In genomic region chr1:100893718-100894117, GRCh38 we compare ENCODE assay signal across 8 cellular contexts. TPM values are rescaled to one million over a fixed set of nuclear protein-coding genes. Genes with fewer than 3 reads are reported as not detected.
DNase-seq lines count a peak whose midpoint lies in the region; ATAC-seq and TF ChIP-seq lines count a peak whose summit lies in the region.

No MANE protein-coding gene starts in this region.

- WGBS in esophagus squamous epithelium, 2 donors: 54 to 58% methylated on average over 2 of the region's 2 CpGs

- H3K9me2 ChIP-seq in Loucy (replicated peaks; ENCODE audit: low read depth, low read length) (no peaks in the 10 kb centered on the region), neural cell (ENCODE audit: insufficient read depth, low read length) (no peaks in the 10 kb centered on the region)

- peak overlapping the region; percentile 83 for H3K9ac ChIP-seq in Loucy (ENCODE audit: low read depth, low read length, poor library complexity, severe bottlenecking)
- H3K9ac ChIP-seq in neural cell (ENCODE audit: low read length): peak overlapping the region; percentile 83

- no peaks in the 10 kb centered on the region for H3K4me1 Mint-ChIP-seq in Calu3 (ENCODE audit: low read depth, unreplicated experiment)

- H2AFZ ChIP-seq in Loucy (ENCODE audit: low read length): no peak overlapping the region
- no peak overlapping the region for H2AFZ ChIP-seq in neural cell (ENCODE audit: low read depth, low read length)

- H3K79me2 ChIP-seq in Loucy (ENCODE audit: insufficient read depth, low read length) (peaks cover 49% of the 10 kb centered on the region), neural cell (replicated peaks; ENCODE audit: insufficient read depth, low read length) (peaks cover 35% of the 10 kb centered on the region)

- H3K27me3 ChIP-seq in Loucy (ENCODE audit: insufficient read depth, low read length, poor library complexity, severe bottlenecking) (no peaks in the 10 kb centered on the region), dorsolateral prefrontal cortex (no peaks in the 10 kb centered on the region), neural cell (ENCODE audit: insufficient read depth, low read depth, low read length) (no peaks in the 10 kb centered on the region), esophagus squamous epithelium (no peaks in the 10 kb centered on the region)

- H3K27me3 Mint-ChIP-seq in Calu3 (ENCODE audit: unreplicated experiment): no peaks in the 10 kb centered on the region

- H3K27ac ChIP-seq in dorsolateral prefrontal cortex (no peak overlapping the region), neural cell (ENCODE audit: low read length) (no peak overlapping the region), esophagus squamous epithelium (no peak overlapping the region)

- TF ChIP-seq RAD21 in neural cell (conservative IDR thresholded peaks at IDR 0.05): no peak

- H3K27ac Mint-ChIP-seq in Calu3 (ENCODE audit: unreplicated experiment): no peak overlapping the region

- no peak for TF ChIP-seq EP300 in neural cell (conservative IDR thresholded peaks at IDR 0.05; ENCODE audit: poor library complexity, severe bottlenecking)

- H3K4me3 ChIP-seq in Loucy (ENCODE audit: low read length, poor library complexity, severe bottlenecking) (peak overlapping the region; percentile 83), dorsolateral prefrontal cortex (peak overlapping the region; percentile 2 to 98 (median 88)), neural cell (ENCODE audit: low read length) (peak overlapping the region; percentile 86), esophagus squamous epithelium (peak overlapping the region in 2 of 4 donors; percentile 82 to 94)

- TF ChIP-seq CTCF in Calu3 (IDR thresholded peaks at IDR 0.05; ENCODE audit: unreplicated experiment) (no peak), Loucy (conservative IDR thresholded peaks at IDR 0.05; ENCODE audit: low read length) (no peak), dorsolateral prefrontal cortex (IDR thresholded peaks at IDR 0.05 in 54 of 56, conservative IDR thresholded peaks at IDR 0.05 in 2 of 56; ENCODE audit: low read depth in 1 of 56, partially characterized antibody in 56 of 56) (no peak), neural cell (IDR thresholded peaks at IDR 0.05; ENCODE audit: poor library complexity, severe bottlenecking) (no peak), esophagus squamous epithelium (IDR thresholded peaks at IDR 0.05) (no peak)

- H3K9me3 Mint-ChIP-seq in Calu3 (ENCODE audit: low read depth, unreplicated experiment): peaks cover 3% of the 10 kb centered on the region

- CTCF ChIA-PET in Calu3 (lab: Charles Lee): interaction anchor here (1.6 kb wide), 1 partner anchor 10 kb away, joined by 4 read pairs; no protein-coding TSS in a partner anchor

- DNase-seq in Calu3: no peak
- DNase-seq in dorsolateral prefrontal cortex: no peak
- DNase-seq in mucosa of gallbladder (ENCODE audit: low spot score): no peak
- no peak for DNase-seq in esophagus squamous epithelium (lab: John Stamatoyannopoulos, UW)
- no peak for DNase-seq in NCI-H526 (lab: John Stamatoyannopoulos, UW)

- H3K36me3 ChIP-seq in Loucy (ENCODE audit: insufficient read depth, low read length): no peaks in the 10 kb centered on the region
- no peaks in the 10 kb centered on the region for H3K36me3 ChIP-seq in neural cell (ENCODE audit: insufficient read depth, low read length)
- peaks cover 0 to 5% (median 0%) of the 10 kb centered on the region in 3 donors for H3K36me3 ChIP-seq in esophagus squamous epithelium

- 0 out of 2 replicates have a peak, but pooled peaks cover 7% of the 10 kb centered on the region for H3F3A ChIP-seq in Loucy (ENCODE audit: low read depth)
- H3F3A ChIP-seq in neural cell (ENCODE audit: insufficient read depth, low read length, poor library complexity, severe bottlenecking): peaks cover 5% of the 10 kb centered on the region

- no peak for ATAC-seq in GM18868 (IDR thresholded peaks at IDR 0.05; ENCODE audit: unreplicated experiment)

- H3K4me3 Mint-ChIP-seq in Calu3 (ENCODE audit: low read depth, unreplicated experiment): peak overlapping the region; percentile 91

- intact Hi-C loops in Calu3 (cut with micrococcal nuclease; ENCODE audit: unreplicated experiment) (no loop called here), dorsolateral prefrontal cortex (cut with DNase I) (loop anchor here (10.0 kb wide), 5 partner anchors 539 to 859 kb away; partner anchors contain the start of genes CDC14A (in 1 of the 2), RTCA (in 1 of the 2), SASS6 (in 1 of the 2) and TRMT13 (in 1 of the 2)), esophagus squamous epithelium (cut with DNase I) (no loop called here)

- H3K4me1 ChIP-seq in Loucy (ENCODE audit: insufficient read depth, low read length, poor library complexity, severe bottlenecking) (peaks cover 40% of the 10 kb centered on the region), esophagus squamous epithelium (peaks cover 0 to 35% (median 14%) of the 10 kb centered on the region in 3 donors)

- BruUV-seq in Calu3 (replicated peaks; lab: Mats Ljungman, UMichigan): no TSS peak

- H3K9me3 ChIP-seq in Loucy (ENCODE audit: insufficient read depth, low read depth, low read length) (peaks cover 14% of the 10 kb centered on the region; the same call in 1 of the 2 replicates), neural cell (ENCODE audit: low read length) (no peaks in the 10 kb centered on the region), esophagus squamous epithelium (peaks cover 0 to 8% (median 0%) of the 10 kb centered on the region in 3 donors)

- peak overlapping the region; percentile 75 for H3K4me2 ChIP-seq in Loucy (ENCODE audit: low read depth, low read length, poor library complexity, severe bottlenecking)
- H3K4me2 ChIP-seq in neural cell (ENCODE audit: low read length): peak overlapping the region; percentile 83

- no peak for TF ChIP-seq POLR2A in esophagus squamous epithelium (IDR thresholded peaks at IDR 0.05)

- peaks cover 36% of the 10 kb centered on the region for H3K36me3 Mint-ChIP-seq in Calu3 (ENCODE audit: insufficient read depth, unreplicated experiment)

- H4K20me1 ChIP-seq in Loucy (ENCODE audit: insufficient read depth, low read length, poor library complexity, severe bottlenecking) (peaks cover 14% of the 10 kb centered on the region), neural cell (ENCODE audit: insufficient read depth) (no peaks in the 10 kb centered on the region)

TF ChIP-seq in neural cell, 6 proteins besides CTCF, POLR2A, EP300 and RAD21:
- TF ChIP-seq TAF1 (IDR thresholded peaks at IDR 0.05; ENCODE audit: low read depth) (no peak), MXI1 (conservative IDR thresholded peaks at IDR 0.05; ENCODE audit: poor library complexity, severe bottlenecking) (no peak), REST (IDR thresholded peaks at IDR 0.05; ENCODE audit: borderline replicate concordance) (no peak), POLR2AphosphoS5 (IDR thresholded peaks at IDR 0.05) (no peak), SMC3 (conservative IDR thresholded peaks at IDR 0.05; ENCODE audit: poor library complexity) (no peak), EZH2 (IDR thresholded peaks at IDR 0.05; ENCODE audit: borderline replicate concordance, insufficient read depth, low read length, poor library complexity, severe bottlenecking) (no peak)
TF ChIP-seq in neural cell: peak in this region for 0.

RNA-seq across cellular contexts. Expression of gene EXTL2, which starts 0.9 kb away (rescaled TPM):
- total RNA-seq in Calu3 (2022) (11.4 and 13.8 TPM in 2 replicates), dorsolateral prefrontal cortex (10 to 100 TPM; 18.1 to 60.5 (median 35.4) TPM), mucosa of gallbladder (12.8 TPM), esophagus squamous epithelium (1 to 10 TPM; 1.4 to 7.4 (median 2.5) TPM)
- polyA plus RNA-seq in neural cell: 33.9 and 34.2 TPM in 2 replicates
- 28.0 and 34.6 TPM in 2 replicates for polyA minus RNA-seq in neural cell

RNA-seq across cellular contexts. Expression of gene SLC30A7, which starts 2.2 kb away (rescaled TPM):
- 38.2 and 39.4 TPM in 2 replicates for total RNA-seq in Calu3 (2022)
- 10 to 100 TPM; 14.8 to 30.3 (median 21.4) TPM for total RNA-seq in dorsolateral prefrontal cortex
- polyA plus RNA-seq in neural cell: 19.8 and 20.8 TPM in 2 replicates
- 36.5 and 48.6 TPM in 2 replicates for polyA minus RNA-seq in neural cell
- total RNA-seq in mucosa of gallbladder: 35.0 TPM
- 10 to 100 TPM in 3 of 4 donors, 1 to 10 TPM in 1; 9.0 to 22.1 (median 16.5) TPM for total RNA-seq in esophagus squamous epithelium

Comparison
In these comparisons a context has a peak if more than half of its experiments do, and no peak if none do; other contexts are left out.
1. intact Hi-C loops: an anchor here in dorsolateral prefrontal cortex (10.0 kb wide); none called in Calu3 and esophagus squamous epithelium.